Comparison of ENCODE assay signal across 1 cellular context in the genomic region with DNA sequence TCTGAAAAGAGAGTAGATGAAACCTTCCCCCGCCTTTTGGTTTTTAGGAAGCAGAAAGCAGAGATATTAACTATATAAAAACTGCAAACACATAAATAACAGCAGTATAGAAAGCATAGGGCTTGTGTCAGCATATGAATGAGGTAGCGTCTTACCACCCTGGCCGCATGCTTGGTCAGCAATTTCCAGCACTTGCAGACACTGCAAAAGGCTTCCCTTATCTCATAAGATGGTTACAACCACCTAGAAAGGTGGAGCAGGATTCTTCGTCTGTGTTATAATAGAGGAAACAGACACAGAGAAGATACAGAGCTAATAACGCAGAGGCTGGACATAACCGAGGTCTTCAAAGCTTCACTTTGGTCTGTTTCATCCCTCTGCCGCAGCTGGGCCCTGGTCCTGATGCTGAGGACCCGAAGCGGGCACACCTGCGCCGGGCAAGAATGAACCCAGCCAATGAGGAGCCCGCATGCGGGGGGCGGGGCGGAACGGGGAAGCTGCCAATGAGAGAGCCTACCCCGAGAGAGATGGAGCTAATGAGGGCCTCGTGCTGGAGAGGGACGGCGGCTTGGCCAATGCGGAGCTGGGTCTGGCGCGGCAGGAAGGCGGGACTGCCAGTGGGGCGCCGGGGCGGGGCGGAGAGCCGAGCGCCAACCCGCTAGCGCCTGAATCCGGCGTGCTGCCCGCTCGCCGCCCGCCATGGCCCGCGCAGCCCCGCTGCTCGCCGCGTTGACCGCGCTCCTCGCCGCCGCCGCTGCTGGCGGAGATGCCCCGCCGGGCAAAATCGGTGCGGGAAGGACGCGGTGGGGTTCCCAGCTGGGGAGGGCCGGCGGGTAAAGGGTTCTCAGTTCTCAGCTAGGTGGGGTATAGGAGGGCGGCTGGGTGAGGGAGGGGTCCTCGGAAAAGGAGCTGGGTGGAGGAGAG.
TF ChIP-seq lines count a peak whose summit lies in the region.

A gene with protein sequence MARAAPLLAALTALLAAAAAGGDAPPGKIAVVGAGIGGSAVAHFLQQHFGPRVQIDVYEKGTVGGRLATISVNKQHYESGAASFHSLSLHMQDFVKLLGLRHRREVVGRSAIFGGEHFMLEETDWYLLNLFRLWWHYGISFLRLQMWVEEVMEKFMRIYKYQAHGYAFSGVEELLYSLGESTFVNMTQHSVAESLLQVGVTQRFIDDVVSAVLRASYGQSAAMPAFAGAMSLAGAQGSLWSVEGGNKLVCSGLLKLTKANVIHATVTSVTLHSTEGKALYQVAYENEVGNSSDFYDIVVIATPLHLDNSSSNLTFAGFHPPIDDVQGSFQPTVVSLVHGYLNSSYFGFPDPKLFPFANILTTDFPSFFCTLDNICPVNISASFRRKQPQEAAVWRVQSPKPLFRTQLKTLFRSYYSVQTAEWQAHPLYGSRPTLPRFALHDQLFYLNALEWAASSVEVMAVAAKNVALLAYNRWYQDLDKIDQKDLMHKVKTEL (plus strand): TSS at position 677 of the 924 bp plus-strand sequence. CDS start 23 bp downstream, at position 700.

TF ChIP-seq in K562, 482 proteins besides CTCF, POLR2A, EP300 and RAD21 (continued from another document and continues in another):
- TF ChIP-seq, protein P1, sequence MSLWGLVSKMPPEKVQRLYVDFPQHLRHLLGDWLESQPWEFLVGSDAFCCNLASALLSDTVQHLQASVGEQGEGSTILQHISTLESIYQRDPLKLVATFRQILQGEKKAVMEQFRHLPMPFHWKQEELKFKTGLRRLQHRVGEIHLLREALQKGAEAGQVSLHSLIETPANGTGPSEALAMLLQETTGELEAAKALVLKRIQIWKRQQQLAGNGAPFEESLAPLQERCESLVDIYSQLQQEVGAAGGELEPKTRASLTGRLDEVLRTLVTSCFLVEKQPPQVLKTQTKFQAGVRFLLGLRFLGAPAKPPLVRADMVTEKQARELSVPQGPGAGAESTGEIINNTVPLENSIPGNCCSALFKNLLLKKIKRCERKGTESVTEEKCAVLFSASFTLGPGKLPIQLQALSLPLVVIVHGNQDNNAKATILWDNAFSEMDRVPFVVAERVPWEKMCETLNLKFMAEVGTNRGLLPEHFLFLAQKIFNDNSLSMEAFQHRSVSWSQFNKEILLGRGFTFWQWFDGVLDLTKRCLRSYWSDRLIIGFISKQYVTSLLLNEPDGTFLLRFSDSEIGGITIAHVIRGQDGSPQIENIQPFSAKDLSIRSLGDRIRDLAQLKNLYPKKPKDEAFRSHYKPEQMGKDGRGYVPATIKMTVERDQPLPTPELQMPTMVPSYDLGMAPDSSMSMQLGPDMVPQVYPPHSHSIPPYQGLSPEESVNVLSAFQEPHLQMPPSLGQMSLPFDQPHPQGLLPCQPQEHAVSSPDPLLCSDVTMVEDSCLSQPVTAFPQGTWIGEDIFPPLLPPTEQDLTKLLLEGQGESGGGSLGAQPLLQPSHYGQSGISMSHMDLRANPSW (CRISPR knock-in tag; IDR thresholded peaks at IDR 0.05) = no peak
- peak; percentile 98 for TF ChIP-seq MAFG (tag; conservative IDR thresholded peaks at IDR 0.05)
- TF ChIP-seq JUND (IDR thresholded peaks at IDR 0.05; ENCODE audit: borderline replicate concordance, low read depth, low read length) = peak; percentile 74
- TF ChIP-seq JUND (tag; IDR thresholded peaks at IDR 0.05; ENCODE audit: borderline replicate concordance, low read depth, low read length) = no peak
- TF ChIP-seq NFXL1 (CRISPR knock-in tag; IDR thresholded peaks at IDR 0.05) = no peak
- TF ChIP-seq MYBL2 (IDR thresholded peaks at IDR 0.05; ENCODE audit: low read depth) = no peak; the same call in 1 of the 2 replicates
- no peak for TF ChIP-seq MYBL2 (CRISPR knock-in tag; IDR thresholded peaks at IDR 0.05; ENCODE audit: borderline replicate concordance)
- no peak for TF ChIP-seq KAT8 (IDR thresholded peaks at IDR 0.05; ENCODE audit: low read depth)
- TF ChIP-seq BMI1 (IDR thresholded peaks at IDR 0.05; ENCODE audit: low read length) = no peak
- TF ChIP-seq RBBP5 (IDR thresholded peaks at IDR 0.05; ENCODE audit: borderline replicate concordance, insufficient read depth, low read length, poor library complexity, severe bottlenecking) = no peak
- TF ChIP-seq, protein P2, sequence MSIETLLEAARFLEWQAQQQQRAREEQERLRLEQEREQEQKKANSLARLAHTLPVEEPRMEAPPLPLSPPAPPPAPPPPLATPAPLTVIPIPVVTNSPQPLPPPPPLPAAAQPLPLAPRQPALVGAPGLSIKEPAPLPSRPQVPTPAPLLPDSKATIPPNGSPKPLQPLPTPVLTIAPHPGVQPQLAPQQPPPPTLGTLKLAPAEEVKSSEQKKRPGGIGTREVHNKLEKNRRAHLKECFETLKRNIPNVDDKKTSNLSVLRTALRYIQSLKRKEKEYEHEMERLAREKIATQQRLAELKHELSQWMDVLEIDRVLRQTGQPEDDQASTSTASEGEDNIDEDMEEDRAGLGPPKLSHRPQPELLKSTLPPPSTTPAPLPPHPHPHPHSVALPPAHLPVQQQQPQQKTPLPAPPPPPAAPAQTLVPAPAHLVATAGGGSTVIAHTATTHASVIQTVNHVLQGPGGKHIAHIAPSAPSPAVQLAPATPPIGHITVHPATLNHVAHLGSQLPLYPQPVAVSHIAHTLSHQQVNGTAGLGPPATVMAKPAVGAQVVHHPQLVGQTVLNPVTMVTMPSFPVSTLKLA (conservative IDR thresholded peaks at IDR 0.05) = peak in 1 of 2 experiments; percentile 65; a peak in 3 of 4 replicates
- TF ChIP-seq, protein P3, sequence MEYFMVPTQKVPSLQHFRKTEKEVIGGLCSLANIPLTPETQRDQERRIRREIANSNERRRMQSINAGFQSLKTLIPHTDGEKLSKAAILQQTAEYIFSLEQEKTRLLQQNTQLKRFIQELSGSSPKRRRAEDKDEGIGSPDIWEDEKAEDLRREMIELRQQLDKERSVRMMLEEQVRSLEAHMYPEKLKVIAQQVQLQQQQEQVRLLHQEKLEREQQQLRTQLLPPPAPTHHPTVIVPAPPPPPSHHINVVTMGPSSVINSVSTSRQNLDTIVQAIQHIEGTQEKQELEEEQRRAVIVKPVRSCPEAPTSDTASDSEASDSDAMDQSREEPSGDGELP (CRISPR knock-in tag; IDR thresholded peaks at IDR 0.05; ENCODE audit: borderline replicate concordance) = peak; percentile 39
- no peak for TF ChIP-seq ATF1 (CRISPR knock-in tag; IDR thresholded peaks at IDR 0.05)
- TF ChIP-seq ATF1 (tag; IDR thresholded peaks at IDR 0.05) = 0 out of 2 replicates have a peak, but pooled peaks have one; percentile 48
- TF ChIP-seq POLR2AphosphoS2 (IDR thresholded peaks at IDR 0.05; ENCODE audit: low read length) = no peak
- no peak for TF ChIP-seq RFX5 (IDR thresholded peaks at IDR 0.05; ENCODE audit: low read depth, low read length)
- peak; percentile 85 for TF ChIP-seq KDM5B (IDR thresholded peaks at IDR 0.05; ENCODE audit: insufficient replicate concordance, low read depth, low read length)
- no peak for TF ChIP-seq ZC3H11A (IDR thresholded peaks at IDR 0.05; ENCODE audit: low read depth, low read length)
- TF ChIP-seq ZNF584 (CRISPR knock-in tag; IDR thresholded peaks at IDR 0.05; ENCODE audit: low read depth) = no peak
- TF ChIP-seq, protein P4, sequence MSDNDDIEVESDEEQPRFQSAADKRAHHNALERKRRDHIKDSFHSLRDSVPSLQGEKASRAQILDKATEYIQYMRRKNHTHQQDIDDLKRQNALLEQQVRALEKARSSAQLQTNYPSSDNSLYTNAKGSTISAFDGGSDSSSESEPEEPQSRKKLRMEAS (CRISPR knock-in tag; IDR thresholded peaks at IDR 0.05) = peak; percentile 32; the same call in 1 of the 2 replicates
- no peak for TF ChIP-seq ZNF695 (CRISPR knock-in tag; IDR thresholded peaks at IDR 0.05)
- TF ChIP-seq, protein P5, sequence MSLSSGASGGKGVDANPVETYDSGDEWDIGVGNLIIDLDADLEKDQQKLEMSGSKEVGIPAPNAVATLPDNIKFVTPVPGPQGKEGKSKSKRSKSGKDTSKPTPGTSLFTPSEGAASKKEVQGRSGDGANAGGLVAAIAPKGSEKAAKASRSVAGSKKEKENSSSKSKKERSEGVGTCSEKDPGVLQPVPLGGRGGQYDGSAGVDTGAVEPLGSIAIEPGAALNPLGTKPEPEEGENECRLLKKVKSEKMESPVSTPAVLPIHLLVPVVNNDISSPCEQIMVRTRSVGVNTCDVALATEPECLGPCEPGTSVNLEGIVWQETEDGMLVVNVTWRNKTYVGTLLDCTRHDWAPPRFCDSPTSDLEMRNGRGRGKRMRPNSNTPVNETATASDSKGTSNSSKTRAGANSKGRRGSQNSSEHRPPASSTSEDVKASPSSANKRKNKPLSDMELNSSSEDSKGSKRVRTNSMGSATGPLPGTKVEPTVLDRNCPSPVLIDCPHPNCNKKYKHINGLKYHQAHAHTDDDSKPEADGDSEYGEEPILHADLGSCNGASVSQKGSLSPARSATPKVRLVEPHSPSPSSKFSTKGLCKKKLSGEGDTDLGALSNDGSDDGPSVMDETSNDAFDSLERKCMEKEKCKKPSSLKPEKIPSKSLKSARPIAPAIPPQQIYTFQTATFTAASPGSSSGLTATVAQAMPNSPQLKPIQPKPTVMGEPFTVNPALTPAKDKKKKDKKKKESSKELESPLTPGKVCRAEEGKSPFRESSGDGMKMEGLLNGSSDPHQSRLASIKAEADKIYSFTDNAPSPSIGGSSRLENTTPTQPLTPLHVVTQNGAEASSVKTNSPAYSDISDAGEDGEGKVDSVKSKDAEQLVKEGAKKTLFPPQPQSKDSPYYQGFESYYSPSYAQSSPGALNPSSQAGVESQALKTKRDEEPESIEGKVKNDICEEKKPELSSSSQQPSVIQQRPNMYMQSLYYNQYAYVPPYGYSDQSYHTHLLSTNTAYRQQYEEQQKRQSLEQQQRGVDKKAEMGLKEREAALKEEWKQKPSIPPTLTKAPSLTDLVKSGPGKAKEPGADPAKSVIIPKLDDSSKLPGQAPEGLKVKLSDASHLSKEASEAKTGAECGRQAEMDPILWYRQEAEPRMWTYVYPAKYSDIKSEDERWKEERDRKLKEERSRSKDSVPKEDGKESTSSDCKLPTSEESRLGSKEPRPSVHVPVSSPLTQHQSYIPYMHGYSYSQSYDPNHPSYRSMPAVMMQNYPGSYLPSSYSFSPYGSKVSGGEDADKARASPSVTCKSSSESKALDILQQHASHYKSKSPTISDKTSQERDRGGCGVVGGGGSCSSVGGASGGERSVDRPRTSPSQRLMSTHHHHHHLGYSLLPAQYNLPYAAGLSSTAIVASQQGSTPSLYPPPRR (CRISPR knock-in tag; IDR thresholded peaks at IDR 0.05; ENCODE audit: borderline replicate concordance) = no peak
- TF ChIP-seq POLR2B (IDR thresholded peaks at IDR 0.05; ENCODE audit: low read depth, partially characterized antibody) = peak; percentile 12
- TF ChIP-seq SRSF1 (IDR thresholded peaks at IDR 0.05; ENCODE audit: low read depth, low read length) = no peak
- no peak for TF ChIP-seq BCOR (IDR thresholded peaks at IDR 0.05)
- TF ChIP-seq HEY1 (CRISPR knock-in tag; IDR thresholded peaks at IDR 0.05; ENCODE audit: borderline replicate concordance) = no peak
- TF ChIP-seq, protein P6, sequence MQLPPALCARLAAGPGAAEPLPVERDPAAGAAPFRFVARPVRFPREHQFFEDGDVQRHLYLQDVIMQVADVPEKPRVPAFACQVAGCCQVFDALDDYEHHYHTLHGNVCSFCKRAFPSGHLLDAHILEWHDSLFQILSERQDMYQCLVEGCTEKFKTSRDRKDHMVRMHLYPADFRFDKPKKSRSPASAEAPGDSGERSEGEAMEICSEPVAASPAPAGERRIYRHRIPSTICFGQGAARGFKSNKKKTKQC (CRISPR knock-in tag; IDR thresholded peaks at IDR 0.05) = no peak; the same call in 1 of the 2 replicates
- TF ChIP-seq JUNB (CRISPR knock-in tag; conservative IDR thresholded peaks at IDR 0.05) = no peak
- no peak for TF ChIP-seq HMG20A (CRISPR knock-in tag; conservative IDR thresholded peaks at IDR 0.05)
- TF ChIP-seq, protein P7, sequence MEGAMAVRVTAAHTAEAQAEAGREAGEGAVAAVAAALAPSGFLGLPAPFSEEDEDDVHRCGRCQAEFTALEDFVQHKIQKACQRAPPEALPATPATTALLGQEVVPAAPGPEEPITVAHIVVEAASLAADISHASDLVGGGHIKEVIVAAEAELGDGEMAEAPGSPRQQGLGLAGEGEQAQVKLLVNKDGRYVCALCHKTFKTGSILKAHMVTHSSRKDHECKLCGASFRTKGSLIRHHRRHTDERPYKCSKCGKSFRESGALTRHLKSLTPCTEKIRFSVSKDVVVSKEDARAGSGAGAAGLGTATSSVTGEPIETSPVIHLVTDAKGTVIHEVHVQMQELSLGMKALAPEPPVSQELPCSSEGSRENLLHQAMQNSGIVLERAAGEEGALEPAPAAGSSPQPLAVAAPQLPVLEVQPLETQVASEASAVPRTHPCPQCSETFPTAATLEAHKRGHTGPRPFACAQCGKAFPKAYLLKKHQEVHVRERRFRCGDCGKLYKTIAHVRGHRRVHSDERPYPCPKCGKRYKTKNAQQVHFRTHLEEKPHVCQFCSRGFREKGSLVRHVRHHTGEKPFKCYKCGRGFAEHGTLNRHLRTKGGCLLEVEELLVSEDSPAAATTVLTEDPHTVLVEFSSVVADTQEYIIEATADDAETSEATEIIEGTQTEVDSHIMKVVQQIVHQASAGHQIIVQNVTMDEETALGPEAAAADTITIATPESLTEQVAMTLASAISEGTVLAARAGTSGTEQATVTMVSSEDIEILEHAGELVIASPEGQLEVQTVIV (CRISPR knock-in tag; IDR thresholded peaks at IDR 0.05; ENCODE audit: borderline replicate concordance) = no peak
- no peak; the same call in 1 of the 2 replicates for TF ChIP-seq ARID1B (IDR thresholded peaks at IDR 0.05)
- TF ChIP-seq L3MBTL2 (IDR thresholded peaks at IDR 0.05) = peak; percentile 80
- TF ChIP-seq BCL6 (CRISPR knock-in tag; IDR thresholded peaks at IDR 0.05) = no peak
- TF ChIP-seq TCF7L2 (IDR thresholded peaks at IDR 0.05; ENCODE audit: low read depth, low read length) = peak; percentile 80; the same call in 1 of the 2 replicates
- TF ChIP-seq ZNF232 (CRISPR knock-in tag; IDR thresholded peaks at IDR 0.05) = no peak
- TF ChIP-seq FOSL1 (tag; conservative IDR thresholded peaks at IDR 0.05) = no peak
- TF ChIP-seq, protein P8, sequence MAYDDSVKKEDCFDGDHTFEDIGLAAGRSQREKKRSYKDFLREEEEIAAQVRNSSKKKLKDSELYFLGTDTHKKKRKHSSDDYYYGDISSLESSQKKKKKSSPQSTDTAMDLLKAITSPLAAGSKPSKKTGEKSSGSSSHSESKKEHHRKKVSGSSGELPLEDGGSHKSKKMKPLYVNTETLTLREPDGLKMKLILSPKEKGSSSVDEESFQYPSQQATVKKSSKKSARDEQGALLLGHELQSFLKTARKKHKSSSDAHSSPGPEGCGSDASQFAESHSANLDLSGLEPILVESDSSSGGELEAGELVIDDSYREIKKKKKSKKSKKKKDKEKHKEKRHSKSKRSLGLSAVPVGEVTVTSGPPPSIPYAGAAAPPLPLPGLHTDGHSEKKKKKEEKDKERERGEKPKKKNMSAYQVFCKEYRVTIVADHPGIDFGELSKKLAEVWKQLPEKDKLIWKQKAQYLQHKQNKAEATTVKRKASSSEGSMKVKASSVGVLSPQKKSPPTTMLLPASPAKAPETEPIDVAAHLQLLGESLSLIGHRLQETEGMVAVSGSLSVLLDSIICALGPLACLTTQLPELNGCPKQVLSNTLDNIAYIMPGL (CRISPR knock-in tag; IDR thresholded peaks at IDR 0.05) = no peak
- no peak for TF ChIP-seq BRCA1 (IDR thresholded peaks at IDR 0.05)
- TF ChIP-seq BRCA1 (CRISPR knock-in tag; IDR thresholded peaks at IDR 0.05) = no peak
- TF ChIP-seq CTBP1 (IDR thresholded peaks at IDR 0.05; ENCODE audit: borderline replicate concordance) = peak; percentile 92
- TF ChIP-seq KLF13 (tag; IDR thresholded peaks at IDR 0.05; ENCODE audit: borderline replicate concordance, low read depth) = no peak
